ENCODE assay signal across 40 cellular contexts in the genomic region with DNA sequence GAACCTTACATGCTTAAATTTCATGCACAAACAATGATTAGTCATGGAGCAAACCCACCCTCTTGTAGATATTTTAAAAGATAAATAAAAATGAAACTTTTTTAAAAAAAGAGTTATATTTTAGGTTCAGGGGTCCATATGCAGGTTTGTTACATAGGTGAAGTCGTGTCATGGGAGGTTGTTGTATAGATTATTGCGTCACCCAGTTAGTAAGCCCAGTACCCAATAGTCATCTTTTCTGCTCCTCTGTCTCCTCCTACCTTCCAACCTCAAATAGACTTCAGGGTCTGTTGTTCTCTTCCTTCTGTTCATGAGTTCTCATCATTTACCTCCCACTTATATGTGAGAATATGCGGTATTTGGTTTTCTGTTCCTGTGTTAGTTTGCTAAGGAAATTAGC.
"Had no signal": no experiment of that assay in that cellular context is flagged by ENCODE, and none has a peak within 500 bp of the region (broad histone marks: within the 10 kb centered on the region; RNA-seq: fewer than 3 reads in every experiment).

No MANE protein-coding gene starts in this region.

- H3K9me3 Mint-ChIP-seq: activated naive CD4-positive, alpha-beta T cell treated with anti-CD3 and anti-CD28 coated beads, Interleukin-2, amount 50 U/mL, for 24 hours had no signal

- H3K27me3 ChIP-seq: adrenal gland, ascending aorta, body of pancreas, brain microvascular endothelial cell, breast epithelium, cardiac muscle cell had no signal

- H3K9me3 ChIP-seq: adrenal gland, ascending aorta, body of pancreas, breast epithelium had no signal

- H3K4me1 Mint-ChIP-seq: activated naive CD4-positive, alpha-beta T cell treated with anti-CD3 and anti-CD28 coated beads, Interleukin-2, amount 10 ng/mL, durations not matched to agents 7 days and 5 days; activated naive CD4-positive, alpha-beta T cell treated with anti-CD3 and anti-CD28 coated beads, Interleukin-2, amount 50 U/mL, for 24 hours; activated naive CD8-positive, alpha-beta T cell treated with anti-CD3 and anti-CD28 coated beads for 36 hours; activated naive CD8-positive, alpha-beta T cell treated with anti-CD3 and anti-CD28 coated beads, Interleukin-2, amount 10 ng/mL, durations not matched to agents 7 days and 5 days; activated naive CD8-positive, alpha-beta T cell treated with anti-CD3 and anti-CD28 coated beads, Interleukin-2, amount 50 U/mL, for 24 hours; activated T-helper 17 cell treated with anti-CD3 and anti-CD28 coated beads, Interleukin-2, amount 50 U/mL, for 72 hours; brain; central memory CD8-positive, alpha-beta T cell had no signal

- H3K4me3 ChIP-seq: adrenal gland, ascending aorta, body of pancreas, breast epithelium, cardiac muscle cell had no signal

- H3K36me3 ChIP-seq: adrenal gland, ascending aorta, brain microvascular endothelial cell, breast epithelium, cardiac muscle cell had no signal

- H3K27ac ChIP-seq: adrenal gland, ascending aorta, body of pancreas, brain microvascular endothelial cell, breast epithelium, cardiac muscle cell had no signal

- ATAC-seq: activated naive CD4-positive, alpha-beta T cell treated with anti-CD3 and anti-CD28 coated beads, Interleukin-2, amount 50 U/mL, for 72 hours; activated naive CD8-positive, alpha-beta T cell treated with anti-CD3 and anti-CD28 coated beads, Interleukin-2, amount 50 U/mL, for 24 hours; activated T-cell treated with anti-CD3 and anti-CD28 coated beads, Interleukin-2, amount 50 U/mL, for 4 hours; activated T-cell treated with anti-CD3 and anti-CD28 coated beads, Interleukin-2, amount 50 U/mL, for 72 hours; activated T-helper 17 cell treated with anti-CD3 and anti-CD28 coated beads, Interleukin-2, amount 50 U/mL, for 72 hours; body of pancreas had no signal

- FAIRE-seq: astrocyte, bronchial epithelial cell had no signal

- H3K4me1 ChIP-seq: adrenal gland, ascending aorta, body of pancreas, breast epithelium had no signal

- DNase-seq: activated effector memory CD4-positive, alpha-beta T cell treated with anti-CD3 and anti-CD28 coated beads, Interleukin-2, amount 50 U/mL, for 16 hours; activated effector memory CD4-positive, alpha-beta T cell treated with Interleukin-2 at 50 U/mL for 16 hours; activated gamma-delta T cell; activated gamma-delta T cell treated with Interleukin-2 at 50 U/mL for 16 hours; activated naive CD4-positive, alpha-beta T cell; activated naive CD4-positive, alpha-beta T cell treated with anti-CD3 and anti-CD28 coated beads for 36 hours; activated naive CD4-positive, alpha-beta T cell treated with anti-CD3 and anti-CD28 coated beads, Interleukin-2, amount 10 ng/mL, durations not matched to agents 7 days and 5 days; activated naive CD4-positive, alpha-beta T cell treated with anti-CD3 and anti-CD28 coated beads, Interleukin-2, amount 50 U/mL, for 16 hours; activated naive CD4-positive, alpha-beta T cell treated with Interleukin-2 at 50 U/mL for 16 hours; activated naive CD8-positive, alpha-beta T cell treated with anti-CD3 and anti-CD28 coated beads for 36 hours; activated naive CD8-positive, alpha-beta T cell treated with anti-CD3 and anti-CD28 coated beads, Interleukin-2, amount 10 ng/mL, durations not matched to agents 7 days and 5 days; activated naive CD8-positive, alpha-beta T cell treated with anti-CD3 and anti-CD28 coated beads, Interleukin-2, amount 50 U/mL, for 24 hours; activated T-cell treated with anti-CD3 and anti-CD28 coated beads, Interleukin-2, amount 50 U/mL, for 1 hour; activated T-cell treated with anti-CD3 and anti-CD28 coated beads, Interleukin-2, amount 50 U/mL, for 24 hours; activated T-cell treated with anti-CD3 and anti-CD28 coated beads, Interleukin-2, amount 50 U/mL, for 4 hours; activated T-cell treated with anti-CD3 and anti-CD28 coated beads, Interleukin-2, amount 50 U/mL, for 48 hours; activated T-cell treated with anti-CD3 and anti-CD28 coated beads, Interleukin-2, amount 50 U/mL, for 72 hours; adrenal gland; amniotic stem cell; amygdala; anterior cingulate cortex; aorta; body of pancreas; brain microvascular endothelial cell; caudate nucleus; central memory CD4-positive, alpha-beta T cell; cerebellar nuclear complex had no signal

- H3K4me3 Mint-ChIP-seq: activated naive CD4-positive, alpha-beta T cell treated with anti-CD3 and anti-CD28 coated beads for 36 hours; activated naive CD4-positive, alpha-beta T cell treated with anti-CD3 and anti-CD28 coated beads, Interleukin-2, amount 10 ng/mL, durations not matched to agents 7 days and 5 days; activated naive CD4-positive, alpha-beta T cell treated with anti-CD3 and anti-CD28 coated beads, Interleukin-2, amount 50 U/mL, for 24 hours; activated naive CD8-positive, alpha-beta T cell; activated naive CD8-positive, alpha-beta T cell treated with anti-CD3 and anti-CD28 coated beads for 36 hours; activated naive CD8-positive, alpha-beta T cell treated with anti-CD3 and anti-CD28 coated beads, Interleukin-2, amount 10 ng/mL, durations not matched to agents 7 days and 5 days; activated naive CD8-positive, alpha-beta T cell treated with anti-CD3 and anti-CD28 coated beads, Interleukin-2, amount 50 U/mL, for 24 hours; activated T-cell treated with anti-CD3 and anti-CD28 coated beads, Interleukin-2, amount 50 U/mL, for 24 hours; activated T-cell treated with anti-CD3 and anti-CD28 coated beads, Interleukin-2, amount 50 U/mL, for 4 hours; activated T-cell treated with anti-CD3 and anti-CD28 coated beads, Interleukin-2, amount 50 U/mL, for 72 hours; activated T-helper 1 cell treated with anti-CD3 and anti-CD28 coated beads, Interleukin-12 subunit alpha, Interleukin-12 subunit beta, Interleukin-2, Interleukin-4 antibody, amounts not matched to agents 30 ng/mL and 10 ng/mL and 1 ng/mL, durations not matched to agents 14 hours and 24 hours and 36 hours; activated T-helper 17 cell treated with anti-CD3 and anti-CD28 coated beads, Interleukin-2, amount 50 U/mL, for 72 hours; brain; central memory CD8-positive, alpha-beta T cell had no signal

- H3K27me3 Mint-ChIP-seq: activated naive CD4-positive, alpha-beta T cell treated with anti-CD3 and anti-CD28 coated beads, Interleukin-2, amount 10 ng/mL, durations not matched to agents 7 days and 5 days; activated naive CD4-positive, alpha-beta T cell treated with anti-CD3 and anti-CD28 coated beads, Interleukin-2, amount 50 U/mL, for 24 hours; activated naive CD8-positive, alpha-beta T cell; activated naive CD8-positive, alpha-beta T cell treated with anti-CD3 and anti-CD28 coated beads for 36 hours; activated naive CD8-positive, alpha-beta T cell treated with anti-CD3 and anti-CD28 coated beads, Interleukin-2, amount 10 ng/mL, durations not matched to agents 7 days and 5 days; activated naive CD8-positive, alpha-beta T cell treated with anti-CD3 and anti-CD28 coated beads, Interleukin-2, amount 50 U/mL, for 24 hours; activated T-cell treated with anti-CD3 and anti-CD28 coated beads, Interleukin-2, amount 50 U/mL, for 24 hours; activated T-helper 17 cell treated with anti-CD3 and anti-CD28 coated beads, Interleukin-2, amount 50 U/mL, for 72 hours; brain; central memory CD8-positive, alpha-beta T cell had no signal

- H3K27ac Mint-ChIP-seq: activated naive CD4-positive, alpha-beta T cell treated with anti-CD3 and anti-CD28 coated beads for 36 hours; activated naive CD4-positive, alpha-beta T cell treated with anti-CD3 and anti-CD28 coated beads, Interleukin-2, amount 10 ng/mL, durations not matched to agents 7 days and 5 days; activated naive CD4-positive, alpha-beta T cell treated with anti-CD3 and anti-CD28 coated beads, Interleukin-2, amount 50 U/mL, for 24 hours; activated naive CD4-positive, alpha-beta T cell treated with anti-CD3 and anti-CD28 coated beads, Interleukin-2, amount 50 U/mL, for 72 hours; activated naive CD8-positive, alpha-beta T cell; activated naive CD8-positive, alpha-beta T cell treated with anti-CD3 and anti-CD28 coated beads for 36 hours; activated naive CD8-positive, alpha-beta T cell treated with anti-CD3 and anti-CD28 coated beads, Interleukin-2, amount 10 ng/mL, durations not matched to agents 7 days and 5 days; activated naive CD8-positive, alpha-beta T cell treated with anti-CD3 and anti-CD28 coated beads, Interleukin-2, amount 50 U/mL, for 24 hours; activated T-cell treated with anti-CD3 and anti-CD28 coated beads, Interleukin-2, amount 50 U/mL, for 24 hours; activated T-cell treated with anti-CD3 and anti-CD28 coated beads, Interleukin-2, amount 50 U/mL, for 72 hours; activated T-helper 1 cell treated with anti-CD3 and anti-CD28 coated beads, Interleukin-12 subunit alpha, Interleukin-12 subunit beta, Interleukin-2, Interleukin-4 antibody, amounts not matched to agents 30 ng/mL and 10 ng/mL and 1 ng/mL, durations not matched to agents 14 hours and 24 hours and 36 hours; activated T-helper 17 cell treated with anti-CD3 and anti-CD28 coated beads, Interleukin-2, amount 50 U/mL, for 72 hours; activated T-helper 2 cell treated with anti-CD3 and anti-CD28 coated beads, Interferon-gamma antibody, Interleukin-2, Interleukin-4, amounts not matched to agents 10 μg/mL and 5 μg/mL and 100 μg/mL, durations not matched to agents 14 hours and 24 hours and 36 hours; brain had no signal

- H3K36me3 Mint-ChIP-seq: activated naive CD4-positive, alpha-beta T cell treated with anti-CD3 and anti-CD28 coated beads, Interleukin-2, amount 10 ng/mL, durations not matched to agents 7 days and 5 days; activated naive CD4-positive, alpha-beta T cell treated with anti-CD3 and anti-CD28 coated beads, Interleukin-2, amount 50 U/mL, for 24 hours; activated naive CD8-positive, alpha-beta T cell; activated naive CD8-positive, alpha-beta T cell treated with anti-CD3 and anti-CD28 coated beads for 36 hours; activated naive CD8-positive, alpha-beta T cell treated with anti-CD3 and anti-CD28 coated beads, Interleukin-2, amount 10 ng/mL, durations not matched to agents 7 days and 5 days; brain had no signal
